9 cellular contexts compared by ENCODE assay signal in genomic region chr3:112973325-112974177, GRCh38.
DNase-seq lines count a peak whose midpoint lies in the region; ATAC-seq and TF ChIP-seq lines count a peak whose summit lies in the region.
"Had no signal": no experiment of that assay in that cellular context is flagged by ENCODE, and none has a peak within 500 bp of the region (broad histone marks: within the 10 kb centered on the region; RNA-seq: fewer than 3 reads in every experiment).

No MANE protein-coding gene starts in this region.

- H3K4me1 ChIP-seq in DND-41 (ENCODE audit: insufficient read depth, low read length) = no peaks in the 10 kb centered on the region
- H3K4me1 ChIP-seq: pancreas had no signal

- H2AFZ ChIP-seq in DND-41 (ENCODE audit: low read depth, low read length) = no peak overlapping the region

- ATAC-seq in DND-41 (ENCODE audit: insufficient read depth, low read depth) = peak; percentile 67; the same call in 2 of the 3 replicates
- peak; percentile 89 for ATAC-seq in HG03521 (IDR thresholded peaks at IDR 0.05; ENCODE audit: unreplicated experiment)

- DNase-seq in DND-41 = no peak
- peak; percentile 48 for DNase-seq in GM20000 (ENCODE audit: low spot score)
- DNase-seq in activated T-helper 9 cell treated with anti-CD3 and anti-CD28 coated beads, Interleukin-2, amount 50 U/mL, for 16 hours (ENCODE audit: low read depth) = peak; percentile 32
- peak; percentile 23 to 73 for DNase-seq in stimulated activated CD4-positive, alpha-beta T cell treated with anti-CD3 and anti-CD28 coated beads, Interleukin-4, amount 100 ng/mL, for 4 hours
- no peak for DNase-seq in EL
- DNase-seq in substantia nigra (lab: John Stamatoyannopoulos, UW) = no peak
- DNase-seq in HCEC 1CT = no peak
- DNase-seq: pancreas had no signal

- H4K20me1 ChIP-seq in DND-41 (ENCODE audit: insufficient read depth, low read length) = no peaks in the 10 kb centered on the region

- no peaks in the 10 kb centered on the region for H3K36me3 ChIP-seq in DND-41 (ENCODE audit: insufficient read depth, low read length)
- H3K36me3 ChIP-seq: pancreas had no signal

- no peaks in the 10 kb centered on the region for H3K9me3 ChIP-seq in DND-41 (ENCODE audit: insufficient read depth, low read length, severe bottlenecking)
- H3K9me3 ChIP-seq: pancreas had no signal

- peaks cover 8% of the 10 kb centered on the region for H3K27me3 ChIP-seq in DND-41 (ENCODE audit: insufficient read depth, low read length, poor library complexity)
- H3K27me3 ChIP-seq: pancreas had no signal

- no peak overlapping the region for H3K4me3 ChIP-seq in DND-41 (ENCODE audit: low read depth in 1 of 2, low read length in 2 of 2)

- no peak overlapping the region for H3K9ac ChIP-seq in DND-41 (ENCODE audit: low read depth, low read length)

- H3K27ac ChIP-seq in DND-41 (ENCODE audit: low read length) (no peak overlapping the region), substantia nigra (ENCODE audit: low read depth, low read length, poor library complexity, severe bottlenecking) (no peak overlapping the region)
- H3K27ac ChIP-seq: pancreas had no signal

- H3K79me2 ChIP-seq in DND-41 (ENCODE audit: insufficient read depth, low read length) = no peaks in the 10 kb centered on the region

- no peak overlapping the region for H3K4me2 ChIP-seq in DND-41 (ENCODE audit: insufficient read depth, low read length)

- TF ChIP-seq CTCF in DND-41 (IDR thresholded peaks at IDR 0.05; ENCODE audit: borderline replicate concordance, extremely low read depth, low read length, poor library complexity, severe bottlenecking) = no peak
- no peak for TF ChIP-seq CTCF in GM20000 (IDR thresholded peaks at IDR 0.05; ENCODE audit: extremely low read depth, missing control alignments)

Comparison
In these comparisons a context has a peak if more than half of its experiments do, and no peak if none do; other contexts are left out.
1. DNase-seq: peak in GM20000 (single experiment), activated T-helper 9 cell treated with anti-CD3 and anti-CD28 coated beads, Interleukin-2, amount 50 U/mL, for 16 hours (single experiment) and stimulated activated CD4-positive, alpha-beta T cell treated with anti-CD3 and anti-CD28 coated beads, Interleukin-4, amount 100 ng/mL, for 4 hours (2 of 2); none in DND-41 (single experiment), EL (single experiment), substantia nigra (0 of 49) and HCEC 1CT (single experiment).